ENCODE assay signal across 19 cellular contexts in genomic region chrX:70509078-70509477, GRCh38.
DNase-seq lines count a peak whose midpoint lies in the region; ATAC-seq, FAIRE-seq and TF ChIP-seq lines count a peak whose summit lies in the region.
"Had no signal": no experiment of that assay in that cellular context is flagged by ENCODE, and none has a peak within 500 bp of the region (broad histone marks: within the 10 kb centered on the region; RNA-seq: fewer than 3 reads in every experiment).

No MANE protein-coding gene starts in this region.

- ATAC-seq in GM18907 (IDR thresholded peaks at IDR 0.05; ENCODE audit: unreplicated experiment) (peak; percentile 32), HepG2 (no peak)
- ATAC-seq in activated naive CD8-positive, alpha-beta T cell treated with anti-CD3 and anti-CD28 coated beads, Interleukin-2, amount 10 ng/mL, durations not matched to agents 7 days and 5 days (ENCODE audit: low read depth) = no peak
- ATAC-seq: heart left ventricle; naive thymus-derived CD8-positive, alpha-beta T cell had no signal

- in situ Hi-C loops in HepG2 (cut with HindIII; ENCODE audit: extremely low pct_ligation_motif_present, low pct_unique_long_range_greater_than_20kb) = no loop called here

- no peak for FAIRE-seq in HepG2 (lab: Jason Lieb, UNC)

- TF ChIP-seq CTCF in BE2C (IDR thresholded peaks at IDR 0.05; ENCODE audit: low read depth, low read length) = no peak
- no peak for TF ChIP-seq CTCF in HepG2 (CRISPR knock-in tag; IDR thresholded peaks at IDR 0.05)
- no peak for TF ChIP-seq CTCF in ascending aorta (IDR thresholded peaks at IDR 0.05)

- 70% methylated on average over 4 of the region's 4 CpGs for WGBS in HepG2 (ENCODE audit: low lambda C conversion rate)

- H3K4me1 Mint-ChIP-seq in activated naive CD8-positive, alpha-beta T cell treated with anti-CD3 and anti-CD28 coated beads, Interleukin-2, amount 10 ng/mL, durations not matched to agents 7 days and 5 days = peaks cover 13% of the 10 kb centered on the region

- no peak overlapping the region for H3K9ac ChIP-seq in HepG2 (ENCODE audit: insufficient read depth, low read depth, low read length)

- intact Hi-C loops in HepG2 (cut with micrococcal nuclease; ENCODE audit: unreplicated experiment) = no loop called here
- intact Hi-C loops in ascending aorta (cut with DNase I) = no loop called here

- POLR2A ChIA-PET in activated naive CD8-positive, alpha-beta T cell treated with anti-CD3 and anti-CD28 coated beads, Interleukin-2, amount 10 ng/mL, durations not matched to agents 7 days and 5 days (lab: Charles Lee) = no interaction called here
- POLR2A ChIA-PET in HepG2 (lab: Yijun Ruan, JAX) = no interaction called here

- H3K36me3 ChIP-seq in BE2C = no peaks in the 10 kb centered on the region
- H3K36me3 ChIP-seq in HepG2 (replicated peaks in 1 of 2; ENCODE audit: control insufficient read depth in 1 of 2, insufficient read depth in 2 of 2, low read length in 2 of 2) = no peaks in the 10 kb centered on the region
- no peaks in the 10 kb centered on the region for H3K36me3 ChIP-seq in ascending aorta
- H3K36me3 ChIP-seq: heart left ventricle, upper lobe of left lung had no signal

- H3K27me3 ChIP-seq in BE2C (no peaks in the 10 kb centered on the region), HepG2 (ENCODE audit: control insufficient read depth in 1 of 2, insufficient read depth in 2 of 2, low read length in 2 of 2) (no peaks in the 10 kb centered on the region), ascending aorta (no peaks in the 10 kb centered on the region)
- H3K27me3 ChIP-seq: upper lobe of left lung had no signal

- DNase-seq in DMS53 (lab: John Stamatoyannopoulos, UW) (peak; percentile 50), DMS53 treated with DMSO at 0.1 percent for 48 hours (lab: John Stamatoyannopoulos, UW; ENCODE audit: unreplicated experiment) (no peak), OCI-M1 (lab: John Stamatoyannopoulos, UW) (peak; percentile 49), BE2C (no peak), HepG2 (ENCODE audit: low spot score) (no peak), ascending aorta (ENCODE audit: low spot score in 2 of 2) (no peak)
- no peak for DNase-seq in activated naive CD8-positive, alpha-beta T cell treated with anti-CD3 and anti-CD28 coated beads, Interleukin-2, amount 10 ng/mL, durations not matched to agents 7 days and 5 days
- DNase-seq: activated naive CD4-positive, alpha-beta T cell; anterior cingulate cortex; central memory CD4-positive, alpha-beta T cell; dorsolateral prefrontal cortex; heart left ventricle; naive thymus-derived CD8-positive, alpha-beta T cell; retina; stimulated activated CD4-positive, alpha-beta T cell treated with anti-CD3 and anti-CD28 coated beads, Interleukin-4, amount 100 ng/mL, for 4 hours; T1000; upper lobe of left lung had no signal

- H2AFZ ChIP-seq in HepG2 (ENCODE audit: low read length) = no peak overlapping the region

- H3K9me3 ChIP-seq in BE2C (no peaks in the 10 kb centered on the region), HepG2 (ENCODE audit: low read length) (no peaks in the 10 kb centered on the region), ascending aorta (no peaks in the 10 kb centered on the region)
- H3K9me3 ChIP-seq: heart left ventricle, upper lobe of left lung had no signal

- no TSS peak for BruUV-seq in HepG2 (replicated peaks; lab: Mats Ljungman, UMichigan)

- H3K4me2 ChIP-seq in HepG2 (ENCODE audit: low read depth, low read length) = no peak overlapping the region

- TF ChIP-seq POLR2A in HepG2 (IDR thresholded peaks at IDR 0.05; ENCODE audit: insufficient read depth in 1 of 2, low read depth in 2 of 2, low read length in 2 of 2) = no peak

- no peaks in the 10 kb centered on the region for H3K27me3 Mint-ChIP-seq in activated naive CD8-positive, alpha-beta T cell treated with anti-CD3 and anti-CD28 coated beads, Interleukin-2, amount 10 ng/mL, durations not matched to agents 7 days and 5 days

- H3K4me3 ChIP-seq in BE2C (ENCODE audit: low read depth, low read length) (no peak overlapping the region), HepG2 (replicated peaks in 1 of 3; ENCODE audit: insufficient read depth in 1 of 3, low read depth in 2 of 3, low read length in 3 of 3) (no peak overlapping the region), ascending aorta (no peak overlapping the region)
- H3K4me3 ChIP-seq: dorsolateral prefrontal cortex, heart left ventricle, upper lobe of left lung had no signal

- H3K4me1 ChIP-seq in BE2C (no peaks in the 10 kb centered on the region), HepG2 (ENCODE audit: insufficient read depth, low read length) (peaks cover 21% of the 10 kb centered on the region), ascending aorta (no peaks in the 10 kb centered on the region)
- H3K4me1 ChIP-seq: heart left ventricle, upper lobe of left lung had no signal

- peak overlapping the region; percentile 21 for H3K27ac Mint-ChIP-seq in activated naive CD8-positive, alpha-beta T cell treated with anti-CD3 and anti-CD28 coated beads, Interleukin-2, amount 10 ng/mL, durations not matched to agents 7 days and 5 days

- H4K20me1 ChIP-seq in HepG2 (ENCODE audit: insufficient read depth, low read length) = no peaks in the 10 kb centered on the region

- H3K4me3 Mint-ChIP-seq in activated naive CD8-positive, alpha-beta T cell treated with anti-CD3 and anti-CD28 coated beads, Interleukin-2, amount 10 ng/mL, durations not matched to agents 7 days and 5 days = no peak overlapping the region
- H3K4me3 Mint-ChIP-seq: naive thymus-derived CD8-positive, alpha-beta T cell had no signal

- CTCF ChIA-PET in HepG2 (lab: Yijun Ruan, JAX; ENCODE audit: low intra/inter-chr PET ratio, low total read pairs) = no interaction called here

- TF ChIP-seq EP300 in HepG2 (IDR thresholded peaks at IDR 0.05; ENCODE audit: low read depth in 2 of 2, low read length in 2 of 2) (no peak), HepG2 (CRISPR knock-in tag; IDR thresholded peaks at IDR 0.05; ENCODE audit: borderline replicate concordance) (no peak)

- H3K9me3 Mint-ChIP-seq in activated naive CD8-positive, alpha-beta T cell treated with anti-CD3 and anti-CD28 coated beads, Interleukin-2, amount 10 ng/mL, durations not matched to agents 7 days and 5 days = peaks cover 2% of the 10 kb centered on the region

- H3K36me3 Mint-ChIP-seq in activated naive CD8-positive, alpha-beta T cell treated with anti-CD3 and anti-CD28 coated beads, Interleukin-2, amount 10 ng/mL, durations not matched to agents 7 days and 5 days = peaks cover 2% of the 10 kb centered on the region

- no peak for TF ChIP-seq RAD21 in HepG2 (CRISPR knock-in tag; IDR thresholded peaks at IDR 0.05)

- no peaks in the 10 kb centered on the region for H3K79me2 ChIP-seq in HepG2 (ENCODE audit: insufficient read depth, low read length)

- H3K27ac ChIP-seq in HepG2 (ENCODE audit: extremely low read length, insufficient read depth, low read length) = no peak overlapping the region
- no peak overlapping the region for H3K27ac ChIP-seq in ascending aorta
- H3K27ac ChIP-seq: 22Rv1, dorsolateral prefrontal cortex, heart left ventricle, upper lobe of left lung had no signal

TF ChIP-seq in HepG2, 621 proteins besides CTCF, POLR2A, EP300 and RAD21 (continues in another document):
- no peak for TF ChIP-seq CBFB (CRISPR knock-in tag; IDR thresholded peaks at IDR 0.05)
- TF ChIP-seq ZNF441 (CRISPR knock-in tag; IDR thresholded peaks at IDR 0.05; ENCODE audit: borderline replicate concordance) = no peak
- TF ChIP-seq ETV5 (CRISPR knock-in tag; IDR thresholded peaks at IDR 0.05; ENCODE audit: borderline replicate concordance) = no peak
- TF ChIP-seq, protein P1, sequence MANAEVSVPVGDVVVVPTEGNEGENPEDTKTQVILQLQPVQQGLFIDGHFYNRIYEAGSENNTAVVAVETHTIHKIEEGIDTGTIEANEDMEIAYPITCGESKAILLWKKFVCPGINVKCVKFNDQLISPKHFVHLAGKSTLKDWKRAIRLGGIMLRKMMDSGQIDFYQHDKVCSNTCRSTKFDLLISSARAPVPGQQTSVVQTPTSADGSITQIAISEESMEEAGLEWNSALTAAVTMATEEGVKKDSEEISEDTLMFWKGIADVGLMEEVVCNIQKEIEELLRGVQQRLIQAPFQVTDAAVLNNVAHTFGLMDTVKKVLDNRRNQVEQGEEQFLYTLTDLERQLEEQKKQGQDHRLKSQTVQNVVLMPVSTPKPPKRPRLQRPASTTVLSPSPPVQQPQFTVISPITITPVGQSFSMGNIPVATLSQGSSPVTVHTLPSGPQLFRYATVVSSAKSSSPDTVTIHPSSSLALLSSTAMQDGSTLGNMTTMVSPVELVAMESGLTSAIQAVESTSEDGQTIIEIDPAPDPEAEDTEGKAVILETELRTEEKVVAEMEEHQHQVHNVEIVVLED (CRISPR knock-in tag; IDR thresholded peaks at IDR 0.05; ENCODE audit: borderline replicate concordance) = no peak
- no peak for TF ChIP-seq RFXAP (CRISPR knock-in tag; IDR thresholded peaks at IDR 0.05; ENCODE audit: borderline replicate concordance)
- TF ChIP-seq AKAP8 (CRISPR knock-in tag; IDR thresholded peaks at IDR 0.05) = no peak
- TF ChIP-seq, protein P2, sequence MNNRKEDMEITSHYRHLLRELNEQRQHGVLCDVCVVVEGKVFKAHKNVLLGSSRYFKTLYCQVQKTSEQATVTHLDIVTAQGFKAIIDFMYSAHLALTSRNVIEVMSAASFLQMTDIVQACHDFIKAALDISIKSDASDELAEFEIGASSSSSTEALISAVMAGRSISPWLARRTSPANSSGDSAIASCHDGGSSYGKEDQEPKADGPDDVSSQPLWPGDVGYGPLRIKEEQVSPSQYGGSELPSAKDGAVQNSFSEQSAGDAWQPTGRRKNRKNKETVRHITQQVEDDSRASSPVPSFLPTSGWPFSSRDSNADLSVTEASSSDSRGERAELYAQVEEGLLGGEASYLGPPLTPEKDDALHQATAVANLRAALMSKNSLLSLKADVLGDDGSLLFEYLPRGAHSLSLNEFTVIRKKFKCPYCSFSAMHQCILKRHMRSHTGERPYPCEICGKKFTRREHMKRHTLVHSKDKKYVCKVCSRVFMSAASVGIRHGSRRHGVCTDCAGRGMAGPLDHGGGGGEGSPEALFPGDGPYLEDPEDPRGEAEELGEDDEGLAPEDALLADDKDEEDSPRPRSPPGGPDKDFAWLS (CRISPR knock-in tag; IDR thresholded peaks at IDR 0.05; ENCODE audit: borderline replicate concordance) = no peak
- TF ChIP-seq ZNF12 (CRISPR knock-in tag; IDR thresholded peaks at IDR 0.05) = no peak
- TF ChIP-seq ZNF776 (CRISPR knock-in tag; IDR thresholded peaks at IDR 0.05) = no peak
- TF ChIP-seq ASH2L (IDR thresholded peaks at IDR 0.05; ENCODE audit: insufficient read length, low read depth, low read length) = no peak
- TF ChIP-seq, protein P3, sequence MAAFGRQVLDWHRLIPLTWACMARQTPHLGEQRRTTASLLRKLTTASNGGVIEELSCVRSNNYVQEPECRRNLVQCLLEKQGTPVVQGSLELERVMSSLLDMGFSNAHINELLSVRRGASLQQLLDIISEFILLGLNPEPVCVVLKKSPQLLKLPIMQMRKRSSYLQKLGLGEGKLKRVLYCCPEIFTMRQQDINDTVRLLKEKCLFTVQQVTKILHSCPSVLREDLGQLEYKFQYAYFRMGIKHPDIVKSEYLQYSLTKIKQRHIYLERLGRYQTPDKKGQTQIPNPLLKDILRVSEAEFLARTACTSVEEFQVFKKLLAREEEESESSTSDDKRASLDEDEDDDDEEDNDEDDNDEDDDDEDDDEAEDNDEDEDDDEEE (CRISPR knock-in tag; IDR thresholded peaks at IDR 0.05) = no peak

Comparison
In these comparisons a context has a peak if more than half of its experiments do, and no peak if none do; other contexts are left out.
1. DNase-seq: peak in DMS53 (single experiment) and OCI-M1 (single experiment); none in DMS53 treated with DMSO at 0.1 percent for 48 hours (single experiment), activated naive CD8-positive, alpha-beta T cell treated with anti-CD3 and anti-CD28 coated beads, Interleukin-2, amount 10 ng/mL, durations not matched to agents 7 days and 5 days (single experiment), BE2C (single experiment), HepG2 (single experiment) and ascending aorta (0 of 2).